In genomic region chr11:125797641-125798040, GRCh38 we compare ENCODE assay signal across 1 cellular context.
A peak's percentile ranks its signal among the peaks of the same experiment; 100 is the strongest.
TF ChIP-seq lines count a peak whose summit lies in the region.

No MANE protein-coding gene starts in this region.

TF ChIP-seq in H1, 55 proteins besides CTCF, POLR2A, EP300 and RAD21:
- TF ChIP-seq, protein P1, sequence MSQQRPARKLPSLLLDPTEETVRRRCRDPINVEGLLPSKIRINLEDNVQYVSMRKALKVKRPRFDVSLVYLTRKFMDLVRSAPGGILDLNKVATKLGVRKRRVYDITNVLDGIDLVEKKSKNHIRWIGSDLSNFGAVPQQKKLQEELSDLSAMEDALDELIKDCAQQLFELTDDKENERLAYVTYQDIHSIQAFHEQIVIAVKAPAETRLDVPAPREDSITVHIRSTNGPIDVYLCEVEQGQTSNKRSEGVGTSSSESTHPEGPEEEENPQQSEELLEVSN (IDR thresholded peaks at IDR 0.05): peak; percentile 69
- no peak for TF ChIP-seq KDM5A (IDR thresholded peaks at IDR 0.05; ENCODE audit: low read length)
TF ChIP-seq in H1: peak in this region for 1.
